In the genomic region with DNA sequence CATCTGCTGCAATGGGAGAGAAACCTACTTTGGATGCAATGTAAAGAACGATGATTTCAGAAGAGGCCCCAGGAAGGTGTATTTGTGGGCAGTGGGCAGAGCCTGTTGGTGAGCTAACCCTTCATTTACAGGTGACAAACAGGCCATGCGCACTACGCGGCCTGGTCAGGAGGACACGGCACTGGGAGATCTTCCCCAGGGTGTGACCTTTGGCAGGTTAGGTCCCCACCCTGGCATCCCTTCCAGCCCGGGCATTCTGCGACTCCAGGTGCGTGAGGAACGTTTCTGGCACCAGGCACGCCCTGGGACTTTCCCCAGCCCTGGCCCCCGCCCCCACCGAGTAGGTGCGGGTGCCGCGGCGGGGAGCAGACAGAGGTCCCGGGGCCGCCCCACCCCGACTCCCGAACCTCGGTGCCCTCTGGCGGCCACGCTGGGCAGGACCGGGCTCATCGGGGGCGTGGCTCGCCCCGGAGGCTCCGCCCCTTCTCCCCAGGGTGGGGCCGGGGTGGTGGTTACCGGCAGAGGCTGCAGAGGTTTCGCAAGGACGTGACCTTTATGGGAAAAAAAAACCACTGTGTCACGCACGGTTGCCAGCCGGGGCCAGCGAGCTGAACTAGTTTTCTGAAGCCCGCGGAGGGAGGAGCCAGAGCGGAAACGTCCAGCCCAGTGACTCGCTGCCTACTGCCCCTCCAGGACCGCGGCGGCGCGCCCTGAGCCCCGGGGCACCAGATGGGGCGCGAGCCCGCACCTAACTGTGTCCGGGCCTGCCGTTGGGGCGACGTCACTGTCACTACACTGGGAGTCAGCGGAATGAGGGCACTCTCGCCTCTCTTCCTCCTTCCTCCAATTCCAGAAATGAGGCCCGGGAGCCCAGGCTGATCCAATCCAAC, we compare ENCODE assay signal across 8 cellular contexts. TPM values are rescaled to one million over a fixed set of nuclear protein-coding genes. Genes with fewer than 3 reads are reported as not detected.
DNase-seq lines count a peak whose midpoint lies in the region; ATAC-seq, FAIRE-seq and TF ChIP-seq lines count a peak whose summit lies in the region.

No MANE protein-coding gene starts in this region.

- POLR2A ChIA-PET in CD4-positive, alpha-beta T cell (lab: Charles Lee): interaction anchor here (1.0 to 2.3 kb wide), 3 partner anchors 59 to 165 kb away, joined by 3 to 7 read pairs (median 3); partner anchors contain the start of gene DDX3X

- peak; percentile 69 to 88 (median 78) for DNase-seq in CD4-positive, alpha-beta T cell
- DNase-seq in GM19239 (ENCODE audit: insufficient read length, low spot score): peak; percentile 32
- peak; percentile 86 for DNase-seq in RCC 7860 (ENCODE audit: low spot score)
- DNase-seq in activated effector memory CD4-positive, alpha-beta T cell treated with anti-CD3 and anti-CD28 coated beads, Interleukin-2, amount 50 U/mL, for 16 hours: peak; percentile 94
- DNase-seq in foreskin melanocyte: peak; percentile 75
- DNase-seq in omental fat pad (ENCODE audit: low spot score): peak; percentile 38

- peak overlapping the region; percentile 32 for H3K4me3 Mint-ChIP-seq in CD4-positive, alpha-beta T cell

- no peaks in the 10 kb centered on the region for H3K9me3 ChIP-seq in CD4-positive, alpha-beta T cell (ENCODE audit: control insufficient read depth, low read length)

- CTCF ChIA-PET in CD4-positive, alpha-beta T cell (lab: Charles Lee): interaction anchor here (0.8 to 1.7 kb wide), 3 partner anchors 30 to 327 kb away, joined by 3 to 5 read pairs (median 3); no protein-coding TSS in a partner anchor

- H3K27me3 Mint-ChIP-seq in CD4-positive, alpha-beta T cell: no peaks in the 10 kb centered on the region

- peak; percentile 92 for FAIRE-seq in GM19239 (lab: Jason Lieb, UNC)
- FAIRE-seq in RCC 7860 (lab: Jason Lieb, UNC): peak; percentile 74

- H3K27me3 ChIP-seq in CD4-positive, alpha-beta T cell (ENCODE audit: control insufficient read depth, insufficient read depth, low read length): no peaks in the 10 kb centered on the region

- H3K36me3 Mint-ChIP-seq in CD4-positive, alpha-beta T cell (ENCODE audit: low read depth): no peaks in the 10 kb centered on the region

- peak; percentile 62 for TF ChIP-seq CTCF in CD4-positive, alpha-beta T cell (IDR thresholded peaks at IDR 0.05)
- TF ChIP-seq CTCF in omental fat pad (IDR thresholded peaks at IDR 0.05): peak in 2 of 3 donors; percentile 36 to 64

- no peak overlapping the region for H3K27ac ChIP-seq in CD4-positive, alpha-beta T cell (ENCODE audit: low read depth, low read length)
- H3K27ac ChIP-seq in temporal lobe (ENCODE audit: low read depth, low read length): peak overlapping the region; percentile 27

- no peak overlapping the region for H3K27ac Mint-ChIP-seq in CD4-positive, alpha-beta T cell

- peak; percentile 96 for ATAC-seq in CD4-positive, alpha-beta T cell (ENCODE audit: poor library complexity)
- peak; percentile 79 for ATAC-seq in HG03442 (IDR thresholded peaks at IDR 0.05; ENCODE audit: unreplicated experiment)
- peak; percentile 87 for ATAC-seq in omental fat pad (ENCODE audit: low FRiP score)

- no peaks in the 10 kb centered on the region for H3K9me3 Mint-ChIP-seq in CD4-positive, alpha-beta T cell

- intact Hi-C loops in CD4-positive, alpha-beta T cell (cut with DNase I, micrococcal nuclease): loop anchor here (1.0 to 10.0 kb wide), 6 partner anchors 60 to 257 kb away; partner anchors contain the start of gene DDX3X (in 1 of the 2)

- no peaks in the 10 kb centered on the region for H3K4me1 Mint-ChIP-seq in CD4-positive, alpha-beta T cell (ENCODE audit: low read depth)

RNA-seq across cellular contexts. Expression of gene NYX, which starts 5.0 kb away (rescaled TPM):
- not detected for total RNA-seq in CD4-positive, alpha-beta T cell
- total RNA-seq in omental fat pad (not detected), temporal lobe (not detected)

Comparison
In these comparisons a context has a peak if more than half of its experiments do, and no peak if none do; other contexts are left out.
1. DNase-seq: peak in every context shown above with its lines; median percentile 94 in activated effector memory CD4-positive, alpha-beta T cell treated with anti-CD3 and anti-CD28 coated beads, Interleukin-2, amount 50 U/mL, for 16 hours; 86 in RCC 7860; 78 in CD4-positive, alpha-beta T cell; 75 in foreskin melanocyte; 38 in omental fat pad; 32 in GM19239.